In the genomic region with DNA sequence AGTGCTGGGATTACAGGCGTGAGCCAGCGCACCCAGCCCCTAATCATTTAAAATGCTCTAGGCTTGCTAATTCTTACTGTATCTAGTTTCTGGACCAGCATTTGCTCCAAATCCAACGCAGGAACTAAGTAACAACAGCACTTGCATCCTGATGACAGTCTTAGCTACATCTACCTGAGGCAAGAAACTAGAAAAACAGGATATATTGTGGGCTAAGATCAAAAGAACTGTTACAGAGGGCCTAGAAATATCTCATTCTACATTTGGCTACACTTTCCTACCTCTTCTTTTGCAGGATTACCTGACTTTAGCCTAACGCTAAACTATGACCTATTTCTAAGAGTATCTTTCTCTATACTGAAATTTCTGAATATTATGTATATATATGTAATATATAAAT, we compare ENCODE assay signal across 17 cellular contexts. TPM values are rescaled to one million over a fixed set of nuclear protein-coding genes. Genes with fewer than 3 reads are reported as not detected.
A peak's percentile ranks its signal among the peaks of the same experiment; 100 is the strongest.
DNase-seq lines count a peak whose midpoint lies in the region; ATAC-seq lines count a peak whose summit lies in the region.
"Had no signal": no experiment of that assay in that cellular context is flagged by ENCODE, and none has a peak within 500 bp of the region (broad histone marks: within the 10 kb centered on the region; RNA-seq: fewer than 3 reads in every experiment).

No MANE protein-coding gene starts in this region.

- H3K27me3 Mint-ChIP-seq in CD4-positive, alpha-beta memory T cell, result no peaks in the 10 kb centered on the region
- peaks cover 0 to 11% of the 10 kb centered on the region in 2 donors for H3K27me3 Mint-ChIP-seq in T-cell
- peaks cover 0 to 21% (median 0%) of the 10 kb centered on the region in 5 donors for H3K27me3 Mint-ChIP-seq in naive thymus-derived CD4-positive, alpha-beta T cell

- no peak for DNase-seq in CD4-positive, alpha-beta memory T cell
- DNase-seq in T-cell, result no peak
- peak in 1 of 9 donors; percentile 7 for DNase-seq in naive thymus-derived CD4-positive, alpha-beta T cell
- no peak for DNase-seq in KBM-7
- DNase-seq in NCI-H226, result no peak
- DNase-seq in dermis blood vessel endothelial cell, result no peak
- DNase-seq: C1 segment of cervical spinal cord, Calu3, COR-L47, DMS53, DMS79 treated with DMSO at 0.1 percent for 48 hours, GF-D8, GOT3, HFFc6 had no signal

- H3K4me3 Mint-ChIP-seq in CD4-positive, alpha-beta memory T cell, result peak overlapping the region in 7 of 8 donors; percentile 22 to 64 (median 55)
- H3K4me3 Mint-ChIP-seq in T-cell, result peak overlapping the region in 1 of 3 donors; percentile 27
- H3K4me3 Mint-ChIP-seq in naive thymus-derived CD4-positive, alpha-beta T cell, result peak overlapping the region in 6 of 10 donors; percentile 17 to 60 (median 42)
- H3K4me3 Mint-ChIP-seq: HFFc6 had no signal

- H3K27ac Mint-ChIP-seq in CD4-positive, alpha-beta memory T cell, result peak overlapping the region in 4 of 7 donors; percentile 62 to 72 (median 63)
- peak overlapping the region; percentile 76 to 91 for H3K27ac Mint-ChIP-seq in T-cell
- peak overlapping the region in 8 of 9 donors; percentile 38 to 82 (median 66) for H3K27ac Mint-ChIP-seq in naive thymus-derived CD4-positive, alpha-beta T cell
- H3K27ac Mint-ChIP-seq: HFFc6 had no signal

- no peaks in the 10 kb centered on the region for H3K9me3 ChIP-seq in CD4-positive, alpha-beta memory T cell (ENCODE audit: control insufficient read depth in 1 of 2, low read length in 2 of 2)
- no peaks in the 10 kb centered on the region for H3K9me3 ChIP-seq in naive thymus-derived CD4-positive, alpha-beta T cell (ENCODE audit: control insufficient read depth in 2 of 3, low read length in 3 of 3)
- H3K9me3 ChIP-seq: HAP-1 had no signal

- in situ Hi-C loops in KBM-7 (cut with MboI; ENCODE audit: low pct_unique_long_range_greater_than_20kb, low sequenced_read_pairs), result no loop called here

- peak; percentile 39 to 69 (median 53) for ATAC-seq in T-cell (replicated peaks in 1 of 4)
- ATAC-seq in naive thymus-derived CD4-positive, alpha-beta T cell, result peak; percentile 29

- H3K9me3 Mint-ChIP-seq in CD4-positive, alpha-beta memory T cell, result peaks cover 0 to 1% (median 0%) of the 10 kb centered on the region in 8 donors
- no peaks in the 10 kb centered on the region for H3K9me3 Mint-ChIP-seq in T-cell
- no peaks in the 10 kb centered on the region for H3K9me3 Mint-ChIP-seq in naive thymus-derived CD4-positive, alpha-beta T cell
- H3K9me3 Mint-ChIP-seq: HFFc6 had no signal

- peaks cover 16 to 42% (median 30%) of the 10 kb centered on the region in 4 donors for H3K4me1 Mint-ChIP-seq in CD4-positive, alpha-beta memory T cell
- H3K4me1 Mint-ChIP-seq in T-cell, result peaks cover 13 to 39% (median 16%) of the 10 kb centered on the region in 3 donors
- peaks cover 6 to 46% (median 26%) of the 10 kb centered on the region in 7 donors for H3K4me1 Mint-ChIP-seq in naive thymus-derived CD4-positive, alpha-beta T cell

- no peaks in the 10 kb centered on the region for H3K36me3 Mint-ChIP-seq in CD4-positive, alpha-beta memory T cell
- H3K36me3 Mint-ChIP-seq in T-cell, result no peaks in the 10 kb centered on the region
- H3K36me3 Mint-ChIP-seq in naive thymus-derived CD4-positive, alpha-beta T cell, result no peaks in the 10 kb centered on the region

- H3K27ac ChIP-seq in CD4-positive, alpha-beta memory T cell (ENCODE audit: low read depth, low read length), result no peak overlapping the region
- peak overlapping the region; percentile 2 for H3K27ac ChIP-seq in naive thymus-derived CD4-positive, alpha-beta T cell (ENCODE audit: low read depth, low read length)

- CTCF ChIA-PET in CD4-positive, alpha-beta memory T cell (lab: Charles Lee; ENCODE audit: partially characterized antibody), result interaction anchor here (1.0 kb wide), 1 partner anchor 8 kb away, joined by 3 read pairs; a partner anchor contains a TSS
- CTCF ChIA-PET in T-cell (lab: Charles Lee), result no interaction called here
- CTCF ChIA-PET in naive thymus-derived CD4-positive, alpha-beta T cell (lab: Charles Lee), result no interaction called here

- H3K27me3 ChIP-seq in CD4-positive, alpha-beta memory T cell (ENCODE audit: insufficient read depth, low read length), result no peaks in the 10 kb centered on the region
- H3K27me3 ChIP-seq in naive thymus-derived CD4-positive, alpha-beta T cell (ENCODE audit: control insufficient read depth in 2 of 2, insufficient read depth in 2 of 2, low read length in 2 of 2), result no peaks in the 10 kb centered on the region

- intact Hi-C loops in CD4-positive, alpha-beta memory T cell (cut with micrococcal nuclease), result no loop called here
- intact Hi-C loops in naive thymus-derived CD4-positive, alpha-beta T cell (cut with micrococcal nuclease), result loop anchor here in 1 of 2 donors (10.0 kb wide), 1 partner anchor 453 kb away; a partner anchor contains a TSS

- POLR2A ChIA-PET in CD4-positive, alpha-beta memory T cell (lab: Charles Lee; ENCODE audit: partially characterized antibody), result no interaction called here
- POLR2A ChIA-PET in T-cell (lab: Charles Lee), result no interaction called here
- POLR2A ChIA-PET in naive thymus-derived CD4-positive, alpha-beta T cell (lab: Charles Lee), result no interaction called here

- H3K4me1 ChIP-seq in CD4-positive, alpha-beta memory T cell (ENCODE audit: insufficient read depth, low read length), result peaks cover 22% of the 10 kb centered on the region
- peaks cover 7 to 8% of the 10 kb centered on the region in 2 donors for H3K4me1 ChIP-seq in naive thymus-derived CD4-positive, alpha-beta T cell (ENCODE audit: control insufficient read depth in 2 of 2, insufficient read depth in 2 of 2, low read length in 2 of 2)
- H3K4me1 ChIP-seq: HAP-1 had no signal

- no peaks in the 10 kb centered on the region for H3K36me3 ChIP-seq in CD4-positive, alpha-beta memory T cell (ENCODE audit: insufficient read depth, low read length)
- no peaks in the 10 kb centered on the region for H3K36me3 ChIP-seq in naive thymus-derived CD4-positive, alpha-beta T cell (ENCODE audit: control insufficient read depth in 2 of 3, insufficient read depth in 3 of 3, low read length in 3 of 3)
- H3K36me3 ChIP-seq: HAP-1 had no signal

- H3K4me3 ChIP-seq in CD4-positive, alpha-beta memory T cell (ENCODE audit: low read length in 2 of 2), result no peak overlapping the region
- no peak overlapping the region for H3K4me3 ChIP-seq in naive thymus-derived CD4-positive, alpha-beta T cell (ENCODE audit: low read length)
- H3K4me3 ChIP-seq: HAP-1 had no signal

RNA-seq across cellular contexts. Expression of a gene that starts 7.8 kb away (rescaled TPM):
- under 1 TPM; 0.17 to 0.29 TPM for total RNA-seq in CD4-positive, alpha-beta memory T cell
- polyA plus RNA-seq in CD4-positive, alpha-beta memory T cell, result under 1 TPM in 1 of 2 donors, not detected in 1; 0.14 TPM
- total RNA-seq in T-cell (1 to 10 TPM in 1 of 5 donors, under 1 TPM in 3, not detected in 1; 0.09 to 1.0 (median 0.22) TPM), dermis blood vessel endothelial cell (0.05 and 0.17 TPM in 2 replicates)
- under 1 TPM in 4 of 5 experiments, not detected in 1; 0.13 to 0.81 (median 0.26) TPM for total RNA-seq in naive thymus-derived CD4-positive, alpha-beta T cell
- polyA plus RNA-seq in naive thymus-derived CD4-positive, alpha-beta T cell, result not detected
- total RNA-seq: A172, HFFc6 had no signal
- polyA plus RNA-seq: BJ had no signal

RNA-seq across cellular contexts. Expression of a gene that starts 7.9 kb away (rescaled TPM):
- total RNA-seq in CD4-positive, alpha-beta memory T cell, result 10 to 100 TPM; 24.8 to 27.1 TPM
- polyA plus RNA-seq in CD4-positive, alpha-beta memory T cell, result 10 to 100 TPM; 11.5 to 15.9 TPM
- total RNA-seq in T-cell, result 10 to 100 TPM; 15.0 to 23.4 (median 18.4) TPM
- total RNA-seq in naive thymus-derived CD4-positive, alpha-beta T cell, result 10 to 100 TPM; 12.2 to 26.3 (median 18.6) TPM
- polyA plus RNA-seq in naive thymus-derived CD4-positive, alpha-beta T cell, result 10 to 100 TPM in 1 of 2 donors, 1 to 10 TPM in 1; 9.8 to 14.6 TPM
- 8.2 and 14.8 TPM in 2 replicates for total RNA-seq in dermis blood vessel endothelial cell
